In genomic region chr3:31116651-31117050, GRCh38 we compare ENCODE assay signal across 18 cellular contexts.
A peak's percentile ranks its signal among the peaks of the same experiment; 100 is the strongest.
DNase-seq lines count a peak whose midpoint lies in the region; ATAC-seq and TF ChIP-seq lines count a peak whose summit lies in the region.
"Had no signal": no experiment of that assay in that cellular context is flagged by ENCODE, and none has a peak within 500 bp of the region (broad histone marks: within the 10 kb centered on the region; RNA-seq: fewer than 3 reads in every experiment).

No MANE protein-coding gene starts in this region.

- H3K14ac ChIP-seq in IMR-90 (replicated peaks; ENCODE audit: low read depth, low read length), result no peak overlapping the region

- H3K4me1 ChIP-seq in IMR-90 (ENCODE audit: control insufficient read depth, insufficient read depth, low read length) (no peaks in the 10 kb centered on the region), esophagus muscularis mucosa (no peaks in the 10 kb centered on the region)

- intact Hi-C loops in IMR-90 (cut with micrococcal nuclease) (no loop called here), esophagus muscularis mucosa (cut with DNase I) (no loop called here)
- intact Hi-C loops in activated CD4-positive, alpha-beta T cell treated with anti-CD3 and anti-CD28 coated beads for 36 hours (cut with DNase I, micrococcal nuclease), result no loop called here

- TF ChIP-seq CTCF in IMR-90 (conservative IDR thresholded peaks at IDR 0.05; ENCODE audit: low read depth, low read length) (no peak), choroid plexus epithelial cell (conservative IDR thresholded peaks at IDR 0.05; ENCODE audit: low read depth, low read length) (no peak), esophagus muscularis mucosa (IDR thresholded peaks at IDR 0.05) (no peak), type B pancreatic cell (conservative IDR thresholded peaks at IDR 0.05) (no peak)

- DNase-seq in AG08395 (ENCODE audit: low spot score) (peak; percentile 18), IMR-90 (peak; percentile 50), choroid plexus epithelial cell (ENCODE audit: low read depth) (peak; percentile 52), iris pigment epithelial cell (ENCODE audit: low read depth) (peak; percentile 65), esophagus muscularis mucosa (ENCODE audit: extremely low spot score) (no peak), type B pancreatic cell (ENCODE audit: extremely low spot score, unreplicated experiment) (no peak)
- no peak for DNase-seq in activated CD4-positive, alpha-beta T cell treated with anti-CD3 and anti-CD28 coated beads for 36 hours
- DNase-seq: 8988T; COR-L47; DMS53; NCI-H1048; NCI-H2227 treated with DMSO at 0.1 percent for 48 hours; NCI-H526 treated with DMSO at 0.1 percent for 48 hours; NK-92 treated with Interleukin-12 subunit alpha and Interleukin-12 subunit beta, amount 100 ng/mL, for 24 hours; OCI-M1 had no signal

- no peak overlapping the region for H3K23ac ChIP-seq in IMR-90 (ENCODE audit: low read depth, low read length)

- H3K18ac ChIP-seq in IMR-90 (ENCODE audit: low read depth, low read length), result no peak overlapping the region

- no peaks in the 10 kb centered on the region for H3K36me3 ChIP-seq in IMR-90 (ENCODE audit: control insufficient read depth, insufficient read depth, low read length)
- H3K36me3 ChIP-seq in esophagus muscularis mucosa, result no peaks in the 10 kb centered on the region

- H3K9me1 ChIP-seq in IMR-90 (ENCODE audit: insufficient read depth, low read length), result no peaks in the 10 kb centered on the region

- no peak for TF ChIP-seq POLR2A in IMR-90 (IDR thresholded peaks at IDR 0.05; ENCODE audit: low read depth, low read length)
- no peak for TF ChIP-seq POLR2A in esophagus muscularis mucosa (IDR thresholded peaks at IDR 0.05; ENCODE audit: low read depth)

- H3K27me3 ChIP-seq in IMR-90 (ENCODE audit: control insufficient read depth, insufficient read depth, low read length) (no peaks in the 10 kb centered on the region), esophagus muscularis mucosa (no peaks in the 10 kb centered on the region)

- no peak overlapping the region for H2BK120ac ChIP-seq in IMR-90 (ENCODE audit: low read depth, low read length)

- no peak overlapping the region for H3K9ac ChIP-seq in IMR-90 (ENCODE audit: low read depth, low read length)

- TF ChIP-seq RAD21 in IMR-90 (IDR thresholded peaks at IDR 0.05; ENCODE audit: low read length), result no peak

- no peak for TF ChIP-seq EP300 in esophagus muscularis mucosa (IDR thresholded peaks at IDR 0.05)

- no peak overlapping the region for H2BK15ac ChIP-seq in IMR-90 (ENCODE audit: low read depth, low read length)

- no peak overlapping the region for H2AK5ac ChIP-seq in IMR-90 (ENCODE audit: low read depth, low read length)

- dilution Hi-C loops in IMR-90 (cut with HindIII; ENCODE audit: low sequenced_read_pairs, unreplicated experiment), result no loop called here

- H2AK9ac ChIP-seq in IMR-90 (replicated peaks; ENCODE audit: low read depth, low read length, poor library complexity), result no peak overlapping the region

- no peak overlapping the region for H3K4me3 Mint-ChIP-seq in activated CD4-positive, alpha-beta T cell treated with anti-CD3 and anti-CD28 coated beads for 36 hours
- H3K4me3 Mint-ChIP-seq in type B pancreatic cell, result no peak overlapping the region
- H3K4me3 Mint-ChIP-seq: CD14-positive monocyte had no signal

- no peak overlapping the region for H3K27ac Mint-ChIP-seq in activated CD4-positive, alpha-beta T cell treated with anti-CD3 and anti-CD28 coated beads for 36 hours
- H3K27ac Mint-ChIP-seq in type B pancreatic cell, result no peak overlapping the region
- H3K27ac Mint-ChIP-seq: CD14-positive monocyte had no signal

- no peaks in the 10 kb centered on the region for H3K27me3 Mint-ChIP-seq in activated CD4-positive, alpha-beta T cell treated with anti-CD3 and anti-CD28 coated beads for 36 hours
- H3K27me3 Mint-ChIP-seq in type B pancreatic cell, result no peaks in the 10 kb centered on the region

- no peak overlapping the region for H3K4ac ChIP-seq in IMR-90 (ENCODE audit: low read depth, low read length)

- H3K9me3 Mint-ChIP-seq in activated CD4-positive, alpha-beta T cell treated with anti-CD3 and anti-CD28 coated beads for 36 hours (ENCODE audit: low read depth), result peaks cover 5% of the 10 kb centered on the region
- peaks cover 19% of the 10 kb centered on the region for H3K9me3 Mint-ChIP-seq in type B pancreatic cell

- no peak for ATAC-seq in IMR-90 (ENCODE audit: low read depth)
- ATAC-seq in activated CD4-positive, alpha-beta T cell treated with anti-CD3 and anti-CD28 coated beads for 36 hours, result no peak
- no peak for ATAC-seq in GM21619 (IDR thresholded peaks at IDR 0.05; ENCODE audit: unreplicated experiment)
- ATAC-seq: HCT116 had no signal

- H3K4me3 ChIP-seq in IMR-90 (ENCODE audit: insufficient read depth, low read depth, low read length) (no peak overlapping the region), choroid plexus epithelial cell (ENCODE audit: low read depth, low read length) (no peak overlapping the region), esophagus muscularis mucosa (no peak overlapping the region)

- no peak overlapping the region for H4K91ac ChIP-seq in IMR-90 (ENCODE audit: insufficient read depth, low read depth, low read length)

- BruUV-seq in IMR-90 (replicated peaks; lab: Mats Ljungman, UMichigan), result no TSS peak

- H2BK5ac ChIP-seq in IMR-90 (ENCODE audit: low read depth, low read length, poor library complexity, severe bottlenecking), result no peak overlapping the region

- no peak overlapping the region for H4K8ac ChIP-seq in IMR-90 (ENCODE audit: low read depth in 2 of 2, low read length in 2 of 2)

- H3K4me2 ChIP-seq in IMR-90 (ENCODE audit: low read depth, low read length), result no peak overlapping the region

- no peaks in the 10 kb centered on the region for H4K20me1 ChIP-seq in IMR-90 (ENCODE audit: insufficient read depth, low read length)

- H3K56ac ChIP-seq in IMR-90 (ENCODE audit: extremely low read depth, insufficient read depth, low read length), result no peak overlapping the region

- no CpG with 5 or more reads among the region's 2 CpGs for WGBS in IMR-90 (ENCODE audit: extremely low coverage in 2 of 2, insufficient read length in 1 of 2), 2 experiments
- 100% methylated on average over 2 of the region's 2 CpGs for WGBS in esophagus muscularis mucosa

- no peak overlapping the region for H2BK20ac ChIP-seq in IMR-90 (ENCODE audit: low read depth, low read length)

- CTCF ChIA-PET in IMR-90 (lab: Yijun Ruan, JAX), result no interaction called here
- CTCF ChIA-PET in activated CD4-positive, alpha-beta T cell treated with anti-CD3 and anti-CD28 coated beads for 36 hours (lab: Charles Lee), result no interaction called here

- H2AFZ ChIP-seq in IMR-90 (replicated peaks; ENCODE audit: low read length, poor library complexity), result no peak overlapping the region

- H3K27ac ChIP-seq in IMR-90 (ENCODE audit: insufficient read depth, low read length) (no peak overlapping the region), esophagus muscularis mucosa (replicated peaks in 1 of 4) (no peak overlapping the region)

- peaks cover 1% of the 10 kb centered on the region for H3K36me3 Mint-ChIP-seq in activated CD4-positive, alpha-beta T cell treated with anti-CD3 and anti-CD28 coated beads for 36 hours (ENCODE audit: low read depth)
- H3K36me3 Mint-ChIP-seq in type B pancreatic cell, result peaks cover 4% of the 10 kb centered on the region
- H3K36me3 Mint-ChIP-seq: CD14-positive monocyte had no signal

- no peaks in the 10 kb centered on the region for H3K79me1 ChIP-seq in IMR-90 (ENCODE audit: low read depth in 1 of 2, low read length in 2 of 2)

- POLR2A ChIA-PET in IMR-90 (lab: Charles Lee; ENCODE audit: unreplicated experiment), result no interaction called here
- POLR2A ChIA-PET in activated CD4-positive, alpha-beta T cell treated with anti-CD3 and anti-CD28 coated beads for 36 hours (lab: Charles Lee), result no interaction called here

- H3K9me3 ChIP-seq in IMR-90 (ENCODE audit: control insufficient read depth, insufficient read depth, low read length) (no peaks in the 10 kb centered on the region), esophagus muscularis mucosa (no peaks in the 10 kb centered on the region)

- no peak overlapping the region for H4K5ac ChIP-seq in IMR-90 (ENCODE audit: low read depth, low read length)

- H3K4me1 Mint-ChIP-seq in activated CD4-positive, alpha-beta T cell treated with anti-CD3 and anti-CD28 coated beads for 36 hours, result no peaks in the 10 kb centered on the region
- no peaks in the 10 kb centered on the region for H3K4me1 Mint-ChIP-seq in type B pancreatic cell (ENCODE audit: unreplicated experiment)
- H3K4me1 Mint-ChIP-seq: CD14-positive monocyte had no signal

- in situ Hi-C loops in IMR-90 (cut with MboI; ENCODE audit: low sequenced_read_pairs), result no loop called here

TF ChIP-seq in IMR-90, 13 proteins besides CTCF, POLR2A, EP300 and RAD21 (continues in another document):
- TF ChIP-seq NFE2L2 (IDR thresholded peaks at IDR 0.05; ENCODE audit: low read depth, low read length), result no peak
- TF ChIP-seq BHLHE40 (IDR thresholded peaks at IDR 0.05; ENCODE audit: low read depth, low read length), result no peak
- TF ChIP-seq MAZ (IDR thresholded peaks at IDR 0.05; ENCODE audit: borderline replicate concordance, low read depth, low read length), result no peak
- no peak for TF ChIP-seq CHD1 (IDR thresholded peaks at IDR 0.05; ENCODE audit: low read depth, low read length)
- no peak for TF ChIP-seq ELK1 (IDR thresholded peaks at IDR 0.05; ENCODE audit: borderline replicate concordance, low read depth, low read length)
- no peak for TF ChIP-seq RCOR1 (IDR thresholded peaks at IDR 0.05; ENCODE audit: insufficient replicate concordance, low read length)
- TF ChIP-seq RFX5 (IDR thresholded peaks at IDR 0.05; ENCODE audit: low read depth, low read length), result no peak
- no peak for TF ChIP-seq MAFK (IDR thresholded peaks at IDR 0.05; ENCODE audit: low read depth, low read length)
- TF ChIP-seq MXI1 (IDR thresholded peaks at IDR 0.05; ENCODE audit: borderline replicate concordance, low read depth, low read length), result no peak
- TF ChIP-seq SMC3 (IDR thresholded peaks at IDR 0.05; ENCODE audit: low read depth, low read length), result no peak
- no peak for TF ChIP-seq CEBPB (IDR thresholded peaks at IDR 0.05; ENCODE audit: low read depth, low read length)

Comparison
In these comparisons a context has a peak if more than half of its experiments do, and no peak if none do; other contexts are left out.
1. DNase-seq: peak in AG08395 (single experiment), IMR-90 (single experiment), choroid plexus epithelial cell (single experiment) and iris pigment epithelial cell (single experiment); none in activated CD4-positive, alpha-beta T cell treated with anti-CD3 and anti-CD28 coated beads for 36 hours (single experiment), esophagus muscularis mucosa (single experiment) and type B pancreatic cell (single experiment).